Comparison of ENCODE assay signal across 7 cellular contexts in the genomic region with DNA sequence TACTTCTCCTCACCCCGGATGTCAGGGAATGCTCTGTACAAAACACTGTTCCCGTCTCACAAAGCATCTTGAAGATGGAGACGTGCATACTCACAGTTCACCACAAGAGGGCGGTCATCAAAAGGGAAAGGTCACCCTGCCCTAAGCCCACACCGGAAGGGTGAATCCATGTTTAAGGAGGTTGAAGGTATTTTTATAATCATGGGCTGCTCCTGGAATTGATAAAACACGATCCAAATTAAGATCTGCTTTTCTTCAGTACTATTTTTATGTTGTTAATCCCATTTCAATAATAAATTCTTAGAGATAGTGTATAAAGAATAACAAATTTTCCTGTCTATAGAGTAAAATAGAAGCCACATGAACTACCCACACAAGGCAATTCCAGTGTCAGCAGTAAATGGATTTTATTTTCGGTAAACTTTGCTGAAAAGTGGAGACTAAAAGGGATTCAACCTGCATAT.
DNase-seq lines count a peak whose midpoint lies in the region; ATAC-seq lines count a peak whose summit lies in the region.

No MANE protein-coding gene starts in this region.

- no peaks in the 10 kb centered on the region for H3K27me3 ChIP-seq in right cardiac atrium (ENCODE audit: control insufficient read depth, insufficient read depth)

- peak; percentile 84 for DNase-seq in NCI-H1694 treated with DMSO at 0.1 percent for 48 hours (lab: John Stamatoyannopoulos, UW)
- peak; percentile 16 to 74 (median 47) for DNase-seq in T-helper 2 cell
- peak in 48 of 56 donors; percentile 3 to 86 (median 35) for DNase-seq in amygdala (lab: John Stamatoyannopoulos, UW)
- DNase-seq in right cardiac atrium: peak; percentile 71 to 85 (median 78)
- DNase-seq in skeletal muscle cell (ENCODE audit: low read depth): peak; percentile 30

- peak; percentile 72 for ATAC-seq in GM18499 (IDR thresholded peaks at IDR 0.05; ENCODE audit: insufficient read depth, unreplicated experiment)
- peak; percentile 86 for ATAC-seq in HG02884 (IDR thresholded peaks at IDR 0.05; ENCODE audit: unreplicated experiment)
- ATAC-seq in right cardiac atrium: peak; percentile 89

- H3K4me1 ChIP-seq in right cardiac atrium (ENCODE audit: control insufficient read depth, insufficient read depth, low read length): no peaks in the 10 kb centered on the region

- intact Hi-C loops in right cardiac atrium (cut with DNase I): loop anchor here (2.0 to 10.0 kb wide), 4 partner anchors 103 to 237 kb away; no protein-coding TSS in a partner anchor

- no peaks in the 10 kb centered on the region for H3K9me3 ChIP-seq in right cardiac atrium (ENCODE audit: control insufficient read depth, low read length)

- 3% methylated on average over 7 of the region's 7 CpGs for WGBS in right cardiac atrium

- no peak overlapping the region for H3K4me3 ChIP-seq in right cardiac atrium (ENCODE audit: low read length)
- no peak overlapping the region for H3K4me3 ChIP-seq in skeletal muscle cell (ENCODE audit: low read depth, low read length)

- H3K27ac ChIP-seq in right cardiac atrium (ENCODE audit: low read length): no peak overlapping the region

Comparison
In these comparisons a context has a peak if more than half of its experiments do, and no peak if none do; other contexts are left out.
1. DNase-seq: peak in every context shown above with its lines; median percentile 84 in NCI-H1694 treated with DMSO at 0.1 percent for 48 hours; 78 in right cardiac atrium; 47 in T-helper 2 cell; 35 in amygdala; 30 in skeletal muscle cell.